In the genomic region with DNA sequence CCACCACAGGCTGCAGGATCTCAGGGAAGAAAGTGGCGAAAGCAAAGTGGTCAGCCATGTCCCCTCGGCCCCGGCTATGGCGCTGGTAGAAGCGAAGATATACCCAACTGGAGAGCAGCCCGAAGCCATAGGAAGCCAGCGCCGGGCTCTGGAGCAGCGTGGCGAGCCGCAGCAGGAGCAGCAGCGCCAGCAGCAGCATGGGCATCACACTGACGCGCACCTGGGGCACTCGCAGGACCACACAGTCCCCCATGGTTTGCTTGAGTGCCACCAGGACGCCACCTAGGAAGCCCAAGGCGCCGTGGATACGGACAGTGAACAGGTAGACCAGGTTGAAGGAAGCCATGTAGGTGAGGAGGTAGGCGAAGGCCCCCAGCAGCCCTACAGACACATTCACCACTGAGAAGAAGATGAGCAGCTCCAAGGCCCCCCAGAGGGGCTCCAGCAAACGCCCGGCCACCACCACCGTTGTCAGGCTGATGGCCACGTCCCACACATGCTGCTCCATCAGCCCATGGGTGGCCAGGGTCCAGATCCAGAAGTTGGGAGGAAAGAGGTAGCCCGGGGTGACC, we compare ENCODE assay signal across 7 cellular contexts. TPM values are rescaled to one million over a fixed set of nuclear protein-coding genes. Genes with fewer than 3 reads are reported as not detected.
DNase-seq lines count a peak whose midpoint lies in the region; ATAC-seq and TF ChIP-seq lines count a peak whose summit lies in the region.

No MANE protein-coding gene starts in this region.

- CTCF ChIA-PET in activated CD4-positive, alpha-beta memory T cell treated with anti-CD3 and anti-CD28 coated beads, Interleukin-2, amount 10 ng/mL, durations not matched to agents 7 days and 5 days (lab: Charles Lee) = no interaction called here

- H3K27ac Mint-ChIP-seq in activated CD4-positive, alpha-beta memory T cell treated with anti-CD3 and anti-CD28 coated beads, Interleukin-2, amount 10 ng/mL, durations not matched to agents 7 days and 5 days = peak overlapping the region; percentile 74
- peak overlapping the region; percentile 92 for H3K27ac Mint-ChIP-seq in stimulated activated memory B cell treated with anti-CD40 and anti-IgM and Interleukin-4, amounts not matched to agents 10 μg/mL and 1 μg/mL and 100 μg/mL, for 72 hours

- no peaks in the 10 kb centered on the region for H3K27me3 Mint-ChIP-seq in activated CD4-positive, alpha-beta memory T cell treated with anti-CD3 and anti-CD28 coated beads, Interleukin-2, amount 10 ng/mL, durations not matched to agents 7 days and 5 days
- H3K27me3 Mint-ChIP-seq in stimulated activated memory B cell treated with anti-CD40 and anti-IgM and Interleukin-4, amounts not matched to agents 10 μg/mL and 1 μg/mL and 100 μg/mL, for 72 hours = no peaks in the 10 kb centered on the region

- POLR2A ChIA-PET in activated CD4-positive, alpha-beta memory T cell treated with anti-CD3 and anti-CD28 coated beads, Interleukin-2, amount 10 ng/mL, durations not matched to agents 7 days and 5 days (lab: Charles Lee) = interaction anchor here (2.3 to 32.1 kb wide), 2 partner anchors 9 to 30 kb away, joined by 18 to 704 read pairs; partner anchors contain the start of genes CYB561D2, HYAL2, NPRL2 and RASSF1

- H3K9me3 Mint-ChIP-seq in activated CD4-positive, alpha-beta memory T cell treated with anti-CD3 and anti-CD28 coated beads, Interleukin-2, amount 10 ng/mL, durations not matched to agents 7 days and 5 days = no peaks in the 10 kb centered on the region
- H3K9me3 Mint-ChIP-seq in stimulated activated memory B cell treated with anti-CD40 and anti-IgM and Interleukin-4, amounts not matched to agents 10 μg/mL and 1 μg/mL and 100 μg/mL, for 72 hours = no peaks in the 10 kb centered on the region

- DNase-seq in HL-60 (ENCODE audit: low read depth in 1 of 2, low spot score in 1 of 2) (no peak), GM19238 (ENCODE audit: insufficient read length, low spot score) (no peak), cerebellar cortex (ENCODE audit: low spot score) (no peak), NCI-H2081 treated with DMSO at 0.1 percent for 48 hours (lab: John Stamatoyannopoulos, UW) (no peak)
- no peak for DNase-seq in activated CD4-positive, alpha-beta memory T cell treated with anti-CD3 and anti-CD28 coated beads, Interleukin-2, amount 10 ng/mL, durations not matched to agents 7 days and 5 days

- peaks cover 36% of the 10 kb centered on the region for H3K36me3 Mint-ChIP-seq in activated CD4-positive, alpha-beta memory T cell treated with anti-CD3 and anti-CD28 coated beads, Interleukin-2, amount 10 ng/mL, durations not matched to agents 7 days and 5 days (ENCODE audit: low read depth)
- H3K36me3 Mint-ChIP-seq in stimulated activated memory B cell treated with anti-CD40 and anti-IgM and Interleukin-4, amounts not matched to agents 10 μg/mL and 1 μg/mL and 100 μg/mL, for 72 hours = peaks cover 14% of the 10 kb centered on the region

- peak overlapping the region; percentile 98 for H3K4me3 Mint-ChIP-seq in activated CD4-positive, alpha-beta memory T cell treated with anti-CD3 and anti-CD28 coated beads, Interleukin-2, amount 10 ng/mL, durations not matched to agents 7 days and 5 days
- H3K4me3 Mint-ChIP-seq in stimulated activated memory B cell treated with anti-CD40 and anti-IgM and Interleukin-4, amounts not matched to agents 10 μg/mL and 1 μg/mL and 100 μg/mL, for 72 hours = peak overlapping the region; percentile 99

- TF ChIP-seq CTCF in HL-60 (IDR thresholded peaks at IDR 0.05; ENCODE audit: insufficient read depth, low read length) = no peak

- no peak for ATAC-seq in stimulated activated memory B cell treated with anti-CD40 and anti-IgM and Interleukin-4, amounts not matched to agents 10 μg/mL and 1 μg/mL and 100 μg/mL, for 72 hours

- peak overlapping the region; percentile 80 for H3K27ac ChIP-seq in HL-60 (replicated peaks)

- H3K4me3 ChIP-seq in HL-60 (replicated peaks; ENCODE audit: insufficient read depth, low read length) = peak overlapping the region; percentile 85
- peak overlapping the region; percentile 95 for H3K4me3 ChIP-seq in iPS-11a (ENCODE audit: low read depth, low read length)

- H3K27me3 ChIP-seq in HL-60 (ENCODE audit: insufficient read depth, poor library complexity, severe bottlenecking) = no peaks in the 10 kb centered on the region

- peaks cover 47% of the 10 kb centered on the region for H3K4me1 Mint-ChIP-seq in activated CD4-positive, alpha-beta memory T cell treated with anti-CD3 and anti-CD28 coated beads, Interleukin-2, amount 10 ng/mL, durations not matched to agents 7 days and 5 days
- H3K4me1 Mint-ChIP-seq in stimulated activated memory B cell treated with anti-CD40 and anti-IgM and Interleukin-4, amounts not matched to agents 10 μg/mL and 1 μg/mL and 100 μg/mL, for 72 hours = peaks cover 60% of the 10 kb centered on the region

RNA-seq across cellular contexts. Expression of gene TMEM115, which starts 0.9 kb away (rescaled TPM):
- 10 to 100 TPM; 22.1 to 22.7 TPM for total RNA-seq in activated CD4-positive, alpha-beta memory T cell treated with anti-CD3 and anti-CD28 coated beads, Interleukin-2, amount 10 ng/mL, durations not matched to agents 7 days and 5 days

RNA-seq across cellular contexts. Expression of gene CYB561D2, which starts 7.8 kb away (rescaled TPM):
- total RNA-seq in activated CD4-positive, alpha-beta memory T cell treated with anti-CD3 and anti-CD28 coated beads, Interleukin-2, amount 10 ng/mL, durations not matched to agents 7 days and 5 days = 10 to 100 TPM; 37.1 to 39.7 TPM

RNA-seq across cellular contexts. Expression of gene NPRL2, which starts 7.9 kb away (rescaled TPM):
- 10 to 100 TPM; 48.8 to 50.1 TPM for total RNA-seq in activated CD4-positive, alpha-beta memory T cell treated with anti-CD3 and anti-CD28 coated beads, Interleukin-2, amount 10 ng/mL, durations not matched to agents 7 days and 5 days

RNA-seq across cellular contexts. Expression of gene ZMYND10, which starts 12.9 kb away (rescaled TPM):
- 1 to 10 TPM; 1.7 to 3.2 TPM for total RNA-seq in activated CD4-positive, alpha-beta memory T cell treated with anti-CD3 and anti-CD28 coated beads, Interleukin-2, amount 10 ng/mL, durations not matched to agents 7 days and 5 days

RNA-seq across cellular contexts. Expression of gene RASSF1, which starts 17.8 kb away (rescaled TPM):
- 100 to 1,000 TPM; 157 to 160 TPM for total RNA-seq in activated CD4-positive, alpha-beta memory T cell treated with anti-CD3 and anti-CD28 coated beads, Interleukin-2, amount 10 ng/mL, durations not matched to agents 7 days and 5 days
